In genomic region chr2:45884126-45884525, GRCh38 we compare ENCODE assay signal across 13 cellular contexts.
"Had no signal": no experiment of that assay in that cellular context is flagged by ENCODE, and none has a peak within 500 bp of the region (broad histone marks: within the 10 kb centered on the region; RNA-seq: fewer than 3 reads in every experiment).

No MANE protein-coding gene starts in this region.

- H3K9ac ChIP-seq: parathyroid adenoma had no signal

- H3K27ac ChIP-seq: parathyroid adenoma had no signal

- H2AFZ ChIP-seq: parathyroid adenoma had no signal

- DNase-seq: activated CD4-positive, alpha-beta T cell treated with anti-CD3 and anti-CD28 coated beads, Interleukin-2, amount 50 U/mL, for 1 hour; activated CD4-positive, CD25-positive, alpha-beta regulatory T cell; activated naive CD4-positive, alpha-beta T cell treated with anti-CD3 and anti-CD28 coated beads, Interleukin-2, amount 10 ng/mL, durations not matched to agents 7 days and 5 days; activated T-cell treated with anti-CD3 and anti-CD28 coated beads for 4 hours; central memory CD4-positive, alpha-beta T cell; endodermal cell; islet precursor cell; naive B cell; retina; substantia nigra had no signal

- ATAC-seq: activated T-helper 17 cell treated with anti-CD3 and anti-CD28 coated beads, Interleukin-2, amount 50 U/mL, for 72 hours; stimulated activated memory B cell treated with anti-CD40 and anti-IgM and Interleukin-4, amounts not matched to agents 10 μg/mL and 1 μg/mL and 100 μg/mL, for 72 hours had no signal
